ENCODE assay signal across 9 cellular contexts in the genomic region with DNA sequence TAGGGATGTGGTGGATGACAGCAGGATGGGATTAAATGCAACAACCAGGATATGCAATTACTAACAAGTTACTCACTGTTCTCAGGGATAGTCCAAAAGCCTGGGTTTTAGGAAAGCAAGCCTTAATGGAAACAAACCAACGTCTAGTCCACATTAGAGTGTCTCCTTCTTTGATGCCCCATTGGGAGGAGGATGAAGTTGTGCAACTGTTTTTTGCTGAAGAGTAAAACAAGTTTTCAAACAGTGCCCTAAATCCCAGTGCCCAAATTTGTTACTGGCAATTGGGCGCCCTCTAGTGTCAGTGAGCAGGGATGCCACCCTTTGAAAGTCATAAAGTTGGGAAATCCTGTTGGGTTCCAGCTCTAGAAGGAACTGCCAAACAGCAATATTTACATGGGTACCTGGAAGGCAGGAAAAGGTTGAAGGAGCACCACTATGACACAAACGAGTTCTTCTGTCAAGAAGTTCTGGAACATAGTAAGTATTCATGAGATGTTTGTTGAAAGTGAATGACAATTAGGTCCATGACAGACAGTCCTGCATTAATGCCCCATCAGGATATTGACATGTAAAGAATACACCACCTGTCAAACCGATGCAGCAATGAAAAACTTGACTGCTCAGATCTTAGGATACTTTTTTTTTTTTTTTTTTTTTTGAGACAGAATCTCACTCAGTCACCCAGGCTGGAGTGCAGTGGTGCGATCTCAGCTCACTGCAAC. TPM values are rescaled to one million over a fixed set of nuclear protein-coding genes. Genes with fewer than 3 reads are reported as not detected.
DNase-seq lines count a peak whose midpoint lies in the region; ATAC-seq and TF ChIP-seq lines count a peak whose summit lies in the region.
"Had no signal": no experiment of that assay in that cellular context is flagged by ENCODE, and none has a peak within 500 bp of the region (broad histone marks: within the 10 kb centered on the region; RNA-seq: fewer than 3 reads in every experiment).

No MANE protein-coding gene starts in this region.

- no peaks in the 10 kb centered on the region for H3K27me3 ChIP-seq in DND-41 (ENCODE audit: insufficient read depth, low read length, poor library complexity)

- no peak overlapping the region for H3K27ac ChIP-seq in DND-41 (ENCODE audit: low read length)

- H3K9ac ChIP-seq in DND-41 (ENCODE audit: low read depth, low read length), result no peak overlapping the region

- H3K9me3 Mint-ChIP-seq in activated naive CD4-positive, alpha-beta T cell treated with anti-CD3 and anti-CD28 coated beads, Interleukin-2, amount 10 ng/mL, durations not matched to agents 7 days and 5 days, result no peaks in the 10 kb centered on the region
- H3K9me3 Mint-ChIP-seq: activated naive CD4-positive, alpha-beta T cell treated with anti-CD3 and anti-CD28 coated beads, Interleukin-2, amount 50 U/mL, for 24 hours had no signal

- H3K4me2 ChIP-seq in DND-41 (ENCODE audit: insufficient read depth, low read length), result no peak overlapping the region

- no peaks in the 10 kb centered on the region for H3K36me3 Mint-ChIP-seq in activated naive CD4-positive, alpha-beta T cell treated with anti-CD3 and anti-CD28 coated beads, Interleukin-2, amount 10 ng/mL, durations not matched to agents 7 days and 5 days
- H3K36me3 Mint-ChIP-seq: activated naive CD4-positive, alpha-beta T cell treated with anti-CD3 and anti-CD28 coated beads, Interleukin-2, amount 50 U/mL, for 24 hours had no signal

- H3K79me2 ChIP-seq in DND-41 (ENCODE audit: insufficient read depth, low read length), result no peaks in the 10 kb centered on the region

- intact Hi-C loops in posterior cingulate gyrus (cut with DNase I), result loop anchor here (1.0 kb wide), 1 partner anchor 388 kb away; no protein-coding TSS in a partner anchor

- CTCF ChIA-PET in activated naive CD4-positive, alpha-beta T cell treated with anti-CD3 and anti-CD28 coated beads, Interleukin-2, amount 10 ng/mL, durations not matched to agents 7 days and 5 days (lab: Charles Lee), result interaction anchor here (0.7 to 5.0 kb wide), 20 partner anchors 10 to 568 kb away, joined by 3 to 228 read pairs (median 3); a partner anchor contains a TSS

- H3K27me3 Mint-ChIP-seq in activated naive CD4-positive, alpha-beta T cell treated with anti-CD3 and anti-CD28 coated beads, Interleukin-2, amount 10 ng/mL, durations not matched to agents 7 days and 5 days, result peaks cover 54% of the 10 kb centered on the region
- H3K27me3 Mint-ChIP-seq: activated naive CD4-positive, alpha-beta T cell treated with anti-CD3 and anti-CD28 coated beads, Interleukin-2, amount 50 U/mL, for 24 hours had no signal

- H3K27ac Mint-ChIP-seq in activated naive CD4-positive, alpha-beta T cell treated with anti-CD3 and anti-CD28 coated beads, Interleukin-2, amount 10 ng/mL, durations not matched to agents 7 days and 5 days, result no peak overlapping the region
- H3K27ac Mint-ChIP-seq: activated naive CD4-positive, alpha-beta T cell treated with anti-CD3 and anti-CD28 coated beads, Interleukin-2, amount 50 U/mL, for 24 hours had no signal

- H2AFZ ChIP-seq in DND-41 (ENCODE audit: low read depth, low read length), result no peak overlapping the region

- H4K20me1 ChIP-seq in DND-41 (ENCODE audit: insufficient read depth, low read length), result no peaks in the 10 kb centered on the region

- peak; percentile 66 for DNase-seq in DND-41
- DNase-seq in LHCN-M2 (ENCODE audit: low read depth), result peak; percentile 86
- peak; percentile 49 for DNase-seq in SK-N-DZ (ENCODE audit: low spot score)
- DNase-seq in activated naive CD4-positive, alpha-beta T cell treated with anti-CD3 and anti-CD28 coated beads, Interleukin-2, amount 10 ng/mL, durations not matched to agents 7 days and 5 days, result peak; percentile 75
- DNase-seq in glomerular visceral epithelial cell (ENCODE audit: extremely low spot score), result peak; percentile 72
- DNase-seq in posterior cingulate gyrus, result peak in 8 of 10 donors; percentile 42 to 92 (median 70)

- no peaks in the 10 kb centered on the region for H3K36me3 ChIP-seq in DND-41 (ENCODE audit: insufficient read depth, low read length)

- H3K4me3 ChIP-seq in DND-41 (ENCODE audit: low read depth in 1 of 2, low read length in 2 of 2), result no peak overlapping the region

- TF ChIP-seq CTCF in DND-41 (IDR thresholded peaks at IDR 0.05; ENCODE audit: borderline replicate concordance, extremely low read depth, low read length, poor library complexity, severe bottlenecking), result peak; percentile 97

- peak; percentile 89 for ATAC-seq in DND-41 (ENCODE audit: insufficient read depth, low read depth)
- ATAC-seq in HG03280 (IDR thresholded peaks at IDR 0.05; ENCODE audit: unreplicated experiment), result no peak
- no peak for ATAC-seq in GM18870 (IDR thresholded peaks at IDR 0.05; ENCODE audit: unreplicated experiment)

- no peaks in the 10 kb centered on the region for H3K9me3 ChIP-seq in DND-41 (ENCODE audit: insufficient read depth, low read length, severe bottlenecking)

- no peaks in the 10 kb centered on the region for H3K4me1 ChIP-seq in DND-41 (ENCODE audit: insufficient read depth, low read length)

- H3K4me3 Mint-ChIP-seq in activated naive CD4-positive, alpha-beta T cell treated with anti-CD3 and anti-CD28 coated beads, Interleukin-2, amount 10 ng/mL, durations not matched to agents 7 days and 5 days, result no peak overlapping the region
- H3K4me3 Mint-ChIP-seq: activated naive CD4-positive, alpha-beta T cell treated with anti-CD3 and anti-CD28 coated beads, Interleukin-2, amount 50 U/mL, for 24 hours had no signal

- H3K4me1 Mint-ChIP-seq in activated naive CD4-positive, alpha-beta T cell treated with anti-CD3 and anti-CD28 coated beads, Interleukin-2, amount 10 ng/mL, durations not matched to agents 7 days and 5 days, result peaks cover 19% of the 10 kb centered on the region
- H3K4me1 Mint-ChIP-seq: activated naive CD4-positive, alpha-beta T cell treated with anti-CD3 and anti-CD28 coated beads, Interleukin-2, amount 50 U/mL, for 24 hours had no signal

RNA-seq across cellular contexts. Expression of a gene that starts 11.1 kb away (rescaled TPM):
- total RNA-seq in LHCN-M2 (2014; rRNA removed), result 9.5 and 11.1 TPM in 2 replicates
- polyA plus RNA-seq in LHCN-M2 (2012), result 5.1 TPM
- polyA plus RNA-seq in SK-N-DZ (2014; cell fraction: cytosol; rRNA removed), result 0.08 and 0.36 TPM in 2 replicates
- polyA plus RNA-seq in SK-N-DZ (2014; cell fraction: nucleus; rRNA removed), result 0.95 and 6.7 TPM in 2 replicates

RNA-seq across cellular contexts. Expression of a gene that starts 21.3 kb away (rescaled TPM):
- total RNA-seq in LHCN-M2 (2014; rRNA removed), result 16.1 and 20.5 TPM in 2 replicates
- 13.0 TPM for polyA plus RNA-seq in LHCN-M2 (2012)
- polyA plus RNA-seq in SK-N-DZ (2014; cell fraction: cytosol; rRNA removed), result 28.2 and 49.8 TPM in 2 replicates
- polyA plus RNA-seq in SK-N-DZ (2014; cell fraction: nucleus; rRNA removed), result 39.9 and 79.4 TPM in 2 replicates
